15 cellular contexts compared by ENCODE assay signal in the genomic region with DNA sequence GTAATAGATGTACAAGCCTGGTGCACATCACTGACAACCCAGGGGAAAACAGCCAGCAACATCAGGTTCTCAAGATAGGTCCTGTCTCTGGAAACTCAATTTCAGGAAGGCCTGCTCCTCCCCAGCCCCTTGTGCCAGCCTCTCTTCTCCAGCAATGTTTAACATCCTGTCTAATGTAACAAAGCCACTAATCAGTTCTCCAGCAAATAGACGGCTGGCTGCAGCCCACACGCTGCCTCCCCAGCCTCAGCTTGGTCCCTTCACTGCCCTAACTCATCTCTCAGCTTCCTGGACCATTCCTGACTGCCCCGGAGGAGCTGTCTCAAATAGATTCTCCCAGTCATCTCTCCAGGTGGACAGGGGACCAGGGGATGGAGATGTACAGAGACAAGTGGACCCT. TPM values are rescaled to one million over a fixed set of nuclear protein-coding genes. Genes with fewer than 3 reads are reported as not detected.
A peak's percentile ranks its signal among the peaks of the same experiment; 100 is the strongest.
DNase-seq lines count a peak whose midpoint lies in the region; ATAC-seq and TF ChIP-seq lines count a peak whose summit lies in the region.
"Had no signal": no experiment of that assay in that cellular context is flagged by ENCODE, and none has a peak within 500 bp of the region (broad histone marks: within the 10 kb centered on the region; RNA-seq: fewer than 3 reads in every experiment).

No MANE protein-coding gene starts in this region.

- H3K4me3 ChIP-seq in ascending aorta (no peak overlapping the region), right lobe of liver (no peak overlapping the region), stomach (no peak overlapping the region)
- H3K4me3 ChIP-seq: GM12878 had no signal

- WGBS in right lobe of liver (ENCODE audit: insufficient coverage, low coverage, low lambda C conversion rate, missing lambda C conversion rate), result 72% methylated on average over 3 of the region's 3 CpGs
- WGBS in stomach, 5 donors, result 14 to 39% (median 14%) methylated on average over 3 of the region's 3 CpGs

- no peak for TF ChIP-seq EP300 in stomach (IDR thresholded peaks at IDR 0.05)

- intact Hi-C loops in ascending aorta (cut with DNase I) (loop anchor here (1.0 kb wide), 1 partner anchor 12 kb away; no protein-coding TSS in a partner anchor), right lobe of liver (cut with DNase I) (no loop called here), stomach (cut with DNase I; ENCODE audit: low total_unique reads) (no loop called here)

- peaks cover 24 to 70% of the 10 kb centered on the region in 2 donors for H3K4me1 ChIP-seq in ascending aorta
- H3K4me1 ChIP-seq in right lobe of liver, result peaks cover 0 to 52% (median 23%) of the 10 kb centered on the region in 4 donors
- H3K4me1 ChIP-seq in stomach, result peaks cover 76 to 92% (median 82%) of the 10 kb centered on the region in 4 donors

- DNase-seq in GM03348 (ENCODE audit: low spot score) (peak; percentile 43), ascending aorta (ENCODE audit: low spot score in 2 of 2) (no peak), right lobe of liver (no peak), stomach (peak; percentile 40), COR-L47 (lab: John Stamatoyannopoulos, UW) (no peak)
- DNase-seq in activated CD4-positive, CD25-positive, alpha-beta regulatory T cell (lab: John Stamatoyannopoulos, UW), result no peak
- DNase-seq: activated CD8-positive, alpha-beta T cell treated with anti-CD3 and anti-CD28 coated beads for 36 hours; activated naive CD8-positive, alpha-beta T cell treated with anti-CD3 and anti-CD28 coated beads for 36 hours; CD4-positive, alpha-beta T cell; kidney glomerular epithelial cell; NCI-H226 had no signal

- H3K36me3 ChIP-seq in ascending aorta (peaks cover 6% of the 10 kb centered on the region in 2 donors), right lobe of liver (peaks cover 0 to under 1% (median 0%) of the 10 kb centered on the region in 4 donors), stomach (peaks cover 18 to 41% (median 31%) of the 10 kb centered on the region in 4 donors)

- TF ChIP-seq POLR2A in right lobe of liver (IDR thresholded peaks at IDR 0.05), result no peak
- no peak for TF ChIP-seq POLR2A in stomach (IDR thresholded peaks at IDR 0.05)

- no peak for TF ChIP-seq CTCF in ascending aorta (IDR thresholded peaks at IDR 0.05)
- TF ChIP-seq CTCF in right lobe of liver (IDR thresholded peaks at IDR 0.05), result no peak
- no peak for TF ChIP-seq CTCF in stomach (IDR thresholded peaks at IDR 0.05)

- H3K9me3 ChIP-seq in ascending aorta, result no peaks in the 10 kb centered on the region
- H3K9me3 ChIP-seq in right lobe of liver, result no peaks in the 10 kb centered on the region
- H3K9me3 ChIP-seq in stomach, result no peaks in the 10 kb centered on the region

- ATAC-seq in right lobe of liver (no peak), GM18907 (IDR thresholded peaks at IDR 0.05; ENCODE audit: unreplicated experiment) (no peak), HG02981 (IDR thresholded peaks at IDR 0.05; ENCODE audit: unreplicated experiment) (no peak)
- ATAC-seq: activated CD8-positive, alpha-beta T cell treated with anti-CD3 and anti-CD28 coated beads for 36 hours; GM12878 had no signal

- peak overlapping the region; percentile 89 to 91 for H3K27ac ChIP-seq in ascending aorta
- peak overlapping the region; percentile 6 to 87 (median 43) for H3K27ac ChIP-seq in right lobe of liver
- peak overlapping the region; percentile 81 to 94 (median 89) for H3K27ac ChIP-seq in stomach
- H3K27ac ChIP-seq: KMS-11 had no signal

- no peaks in the 10 kb centered on the region for H3K27me3 ChIP-seq in ascending aorta
- H3K27me3 ChIP-seq in right lobe of liver, result no peaks in the 10 kb centered on the region
- no peaks in the 10 kb centered on the region for H3K27me3 ChIP-seq in stomach

RNA-seq across cellular contexts. Expression of a gene that starts 37.8 kb away (rescaled TPM):
- total RNA-seq in ascending aorta, result 789 TPM
- 100 to 1,000 TPM; 187 to 394 (median 327) TPM for total RNA-seq in right lobe of liver
- total RNA-seq in stomach, result 1,000 to 10,000 TPM in 1 of 5 donors, 100 to 1,000 TPM in 4; 138 to 1,118 (median 938) TPM
- 1,000 to 10,000 TPM; 3,539 to 4,507 (median 3,746) TPM for polyA plus RNA-seq in stomach

RNA-seq across cellular contexts. Expression of a gene that starts 37.9 kb away (rescaled TPM):
- 3.9 TPM for total RNA-seq in ascending aorta
- total RNA-seq in right lobe of liver, result 10 to 100 TPM in 2 of 6 experiments, 1 to 10 TPM in 4; 4.0 to 16.4 (median 6.9) TPM
- total RNA-seq in stomach, result 1 to 10 TPM; 2.3 to 8.7 (median 7.0) TPM
- 1 to 10 TPM in 2 of 3 donors, under 1 TPM in 1; 0.76 to 1.9 (median 1.2) TPM for polyA plus RNA-seq in stomach

Comparison
In these comparisons a context has a peak if more than half of its experiments do, and no peak if none do; other contexts are left out.
1. DNase-seq: peak in GM03348 (single experiment) and stomach (single experiment); none in ascending aorta (0 of 2), right lobe of liver (0 of 3), activated CD4-positive, CD25-positive, alpha-beta regulatory T cell (0 of 4) and COR-L47 (single experiment).
2. Peak in every context shown above with its lines, with median percentiles within 50 percentile points of each other: H3K27ac ChIP-seq.